11 cellular contexts compared by ENCODE assay signal in genomic region chr11:119015054-119015611, GRCh38. TPM values are rescaled to one million over a fixed set of nuclear protein-coding genes. Genes with fewer than 3 reads are reported as not detected.
DNase-seq lines count a peak whose midpoint lies in the region; ATAC-seq and TF ChIP-seq lines count a peak whose summit lies in the region.
"Had no signal": no experiment of that assay in that cellular context is flagged by ENCODE, and none has a peak within 500 bp of the region (broad histone marks: within the 10 kb centered on the region; RNA-seq: fewer than 3 reads in every experiment).

No MANE protein-coding gene starts in this region.

- H3K27ac ChIP-seq in A673 (ENCODE audit: low read depth, low read length, poor library complexity, severe bottlenecking): no peak overlapping the region
- peak overlapping the region; percentile 1; the same call in 1 of the 2 replicates for H3K27ac ChIP-seq in GM23248
- no peak overlapping the region for H3K27ac ChIP-seq in WERI-Rb-1
- no peak overlapping the region for H3K27ac ChIP-seq in foreskin keratinocyte
- H3K27ac ChIP-seq: thoracic aorta had no signal

- CTCF ChIA-PET in A673 (lab: Charles Lee): interaction anchor here (0.7 kb wide), 1 partner anchor 366 kb away, joined by 3 read pairs; no protein-coding TSS in a partner anchor

- peaks cover 60% of the 10 kb centered on the region for H3K36me3 ChIP-seq in A673 (ENCODE audit: insufficient read depth, low read length, poor library complexity, severe bottlenecking)
- H3K36me3 ChIP-seq in GM23248 (ENCODE audit: low read depth): peaks cover 34% of the 10 kb centered on the region
- peaks cover 65% of the 10 kb centered on the region for H3K36me3 ChIP-seq in WERI-Rb-1

- no peak for ATAC-seq in foreskin keratinocyte
- ATAC-seq in HG02938 (IDR thresholded peaks at IDR 0.05; ENCODE audit: unreplicated experiment): no peak
- no peak for ATAC-seq in HG03175 (IDR thresholded peaks at IDR 0.05; ENCODE audit: unreplicated experiment)
- ATAC-seq: gastroesophageal sphincter had no signal

- H3K9ac ChIP-seq in GM23248: 0 out of 2 replicates have a peak overlapping the region, but pooled peaks have one; percentile 8

- 58 to 62% methylated on average over 8 of the region's 8 CpGs for WGBS in GM23248 (ENCODE audit: low coverage in 1 of 2, low lambda C conversion rate in 2 of 2, missing lambda C conversion rate in 2 of 2), 2 experiments

- POLR2A ChIA-PET in A673 (lab: Charles Lee; ENCODE audit: low non-redundant PET): no interaction called here

- no peak overlapping the region for H3K4me2 ChIP-seq in GM23248 (ENCODE audit: unreplicated experiment)

- H4K20me1 ChIP-seq in GM23248 (ENCODE audit: insufficient read depth): no peaks in the 10 kb centered on the region

- no peak overlapping the region for H2AFZ ChIP-seq in GM23248

- H3F3A ChIP-seq in GM23248 (ENCODE audit: insufficient read depth): peaks cover 66% of the 10 kb centered on the region

- peaks cover 60% of the 10 kb centered on the region for H3K79me2 ChIP-seq in GM23248 (ENCODE audit: insufficient read depth)

- in situ Hi-C loops in GM23248 (cut with MboI): no loop called here

- intact Hi-C loops in A673 (cut with micrococcal nuclease; ENCODE audit: unreplicated experiment): loop anchor here (5.0 kb wide), 1 partner anchor 87 kb away; the partner anchor contains the start of gene DPAGT1

- BruUV-seq in A673 (replicated peaks; lab: Mats Ljungman, UMichigan): no TSS peak

- TF ChIP-seq CTCF in A673 (conservative IDR thresholded peaks at IDR 0.05; ENCODE audit: low read depth, low read length) (peak; percentile 22; the same call in 1 of the 2 replicates), WERI-Rb-1 (IDR thresholded peaks at IDR 0.05; ENCODE audit: low read depth, low read length) (peak; percentile 35), foreskin keratinocyte (conservative IDR thresholded peaks at IDR 0.05) (peak; percentile 48)

- no peaks in the 10 kb centered on the region for H3K9me2 ChIP-seq in GM23248 (ENCODE audit: insufficient read depth)

- H3K4me1 ChIP-seq in A673 (ENCODE audit: insufficient read depth, low read length, poor library complexity, severe bottlenecking): peaks cover 14% of the 10 kb centered on the region
- peaks cover 23% of the 10 kb centered on the region for H3K4me1 ChIP-seq in GM23248 (ENCODE audit: insufficient read depth)
- H3K4me1 ChIP-seq in foreskin keratinocyte: peaks cover 4% of the 10 kb centered on the region

- H3K4me3 ChIP-seq in A673 (ENCODE audit: low read depth, low read length, poor library complexity, severe bottlenecking): no peak overlapping the region
- no peak overlapping the region for H3K4me3 ChIP-seq in GM23248
- H3K4me3 ChIP-seq in WERI-Rb-1 (ENCODE audit: low read depth, low read length): no peak overlapping the region
- H3K4me3 ChIP-seq: gastroesophageal sphincter, thoracic aorta had no signal

- H3K9me3 ChIP-seq in A673 (ENCODE audit: low read depth, low read length, poor library complexity, severe bottlenecking): no peaks in the 10 kb centered on the region
- H3K9me3 ChIP-seq in GM23248 (ENCODE audit: low read depth): no peaks in the 10 kb centered on the region
- no peaks in the 10 kb centered on the region for H3K9me3 ChIP-seq in WERI-Rb-1 (ENCODE audit: severe bottlenecking)
- H3K9me3 ChIP-seq: gastroesophageal sphincter, thoracic aorta had no signal

- DNase-seq in A673 (ENCODE audit: low spot score) (no peak), GM23248 (peak; percentile 38), WERI-Rb-1 (no peak), foreskin keratinocyte (no peak), anterior cingulate cortex (lab: John Stamatoyannopoulos, UW) (no peak), NCI-H1048 (lab: John Stamatoyannopoulos, UW) (no peak)
- DNase-seq: stimulated activated CD4-positive, alpha-beta T cell treated with anti-CD3 and anti-CD28 coated beads, Interleukin-1b, Interleukin-23, amount 100 ng/mL, for 48 hours had no signal

- H3K27me3 ChIP-seq in A673 (replicated peaks; ENCODE audit: insufficient read depth, low read depth, low read length, poor library complexity): no peaks in the 10 kb centered on the region
- no peaks in the 10 kb centered on the region for H3K27me3 ChIP-seq in GM23248 (replicated peaks; ENCODE audit: insufficient read depth)
- H3K27me3 ChIP-seq in WERI-Rb-1 (ENCODE audit: insufficient read depth, low read depth, severe bottlenecking): no peaks in the 10 kb centered on the region
- H3K27me3 ChIP-seq in foreskin keratinocyte: no peaks in the 10 kb centered on the region
- H3K27me3 ChIP-seq: gastroesophageal sphincter had no signal

RNA-seq across cellular contexts. Expression of gene RPS25, which starts 3.0 kb away (rescaled TPM):
- 1,091 and 1,176 TPM in 2 replicates for total RNA-seq in A673 (2021)
- total RNA-seq in GM23248 (2014; rRNA removed; shearing (Covaris generic)): 653 and 1,103 TPM in 2 replicates
- 1,202 and 1,239 TPM in 2 replicates for polyA plus RNA-seq in GM23248 (2016; fragmentation: Nextera tagmentation; extraction: Ambion mirVana)
- 864 and 951 TPM in 2 replicates for total RNA-seq in foreskin keratinocyte
- polyA plus RNA-seq in foreskin keratinocyte: 1,447 and 1,458 TPM in 2 replicates

RNA-seq across cellular contexts. Expression of gene TRAPPC4, which starts 3.4 kb away (rescaled TPM):
- total RNA-seq in A673 (2021) (73.0 and 81.2 TPM in 2 replicates), foreskin keratinocyte (104 and 111 TPM in 2 replicates)
- 70.4 and 90.6 TPM in 2 replicates for total RNA-seq in GM23248 (2014; rRNA removed; shearing (Covaris generic))
- polyA plus RNA-seq in GM23248 (2016; fragmentation: Nextera tagmentation; extraction: Ambion mirVana) (207 and 210 TPM in 2 replicates), foreskin keratinocyte (137 and 143 TPM in 2 replicates)

RNA-seq across cellular contexts. Expression of gene SLC37A4, which starts 15.5 kb away (rescaled TPM):
- total RNA-seq in A673 (2021) (49.3 and 54.6 TPM in 2 replicates), foreskin keratinocyte (15.4 and 17.4 TPM in 2 replicates)
- 11.1 and 13.7 TPM in 2 replicates for total RNA-seq in GM23248 (2014; rRNA removed; shearing (Covaris generic))
- polyA plus RNA-seq in GM23248 (2016; fragmentation: Nextera tagmentation; extraction: Ambion mirVana) (7.8 and 7.9 TPM in 2 replicates), foreskin keratinocyte (16.6 and 20.9 TPM in 2 replicates)

RNA-seq across cellular contexts. Expression of gene CENATAC, which starts 17.2 kb away (rescaled TPM):
- total RNA-seq in A673 (2021): 56.7 and 57.4 TPM in 2 replicates
- total RNA-seq in GM23248 (2014; rRNA removed; shearing (Covaris generic)): 15.3 and 19.3 TPM in 2 replicates
- polyA plus RNA-seq in GM23248 (2016; fragmentation: Nextera tagmentation; extraction: Ambion mirVana): 10.4 and 13.1 TPM in 2 replicates
- 16.0 and 16.8 TPM in 2 replicates for total RNA-seq in foreskin keratinocyte
- polyA plus RNA-seq in foreskin keratinocyte: 12.2 and 14.3 TPM in 2 replicates

RNA-seq across cellular contexts. Expression of gene HYOU1, which starts 41.9 kb away (rescaled TPM):
- total RNA-seq in A673 (2021): 315 and 328 TPM in 2 replicates
- 85.4 and 97.0 TPM in 2 replicates for total RNA-seq in GM23248 (2014; rRNA removed; shearing (Covaris generic))
- 56.3 and 58.5 TPM in 2 replicates for polyA plus RNA-seq in GM23248 (2016; fragmentation: Nextera tagmentation; extraction: Ambion mirVana)
- 149 and 189 TPM in 2 replicates for total RNA-seq in foreskin keratinocyte
- 77.8 and 84.7 TPM in 2 replicates for polyA plus RNA-seq in foreskin keratinocyte
